Comparison of ENCODE assay signal across 24 cellular contexts in genomic region chr13:28177327-28177726, GRCh38.
"Had no signal": no experiment of that assay in that cellular context is flagged by ENCODE, and none has a peak within 500 bp of the region (broad histone marks: within the 10 kb centered on the region; RNA-seq: fewer than 3 reads in every experiment).

No MANE protein-coding gene starts in this region.

- H3K27ac ChIP-seq: ascending aorta, breast epithelium, cardiac muscle cell, coronary artery, dorsolateral prefrontal cortex had no signal

- H3K4me3 ChIP-seq: ascending aorta, breast epithelium, cardiac muscle cell, coronary artery, dorsolateral prefrontal cortex had no signal

- H3K9me3 ChIP-seq: ascending aorta, breast epithelium had no signal

- DNase-seq: activated CD4-positive, alpha-beta memory T cell treated with anti-CD3 and anti-CD28 coated beads, Interleukin-2, amount 10 ng/mL, durations not matched to agents 7 days and 5 days; activated CD4-positive, alpha-beta T cell treated with anti-CD3 and anti-CD28 coated beads for 1 hour; activated CD4-positive, alpha-beta T cell treated with anti-CD3 and anti-CD28 coated beads for 4 hours; activated CD4-positive, alpha-beta T cell treated with anti-CD3 and anti-CD28 coated beads, Interleukin-2, amount 10 ng/mL, durations not matched to agents 7 days and 5 days; activated CD4-positive, alpha-beta T cell treated with anti-CD3 and anti-CD28 coated beads, Interleukin-2, amount 50 U/mL, for 4 hours; activated effector memory CD4-positive, alpha-beta T cell treated with anti-CD3 and anti-CD28 coated beads, Interleukin-2, amount 50 U/mL, for 16 hours; activated naive CD4-positive, alpha-beta T cell treated with anti-CD3 and anti-CD28 coated beads for 36 hours; activated naive CD8-positive, alpha-beta T cell treated with anti-CD3 and anti-CD28 coated beads, Interleukin-2, amount 10 ng/mL, durations not matched to agents 7 days and 5 days; activated T-cell treated with anti-CD3 and anti-CD28 coated beads, Interleukin-2, amount 50 U/mL, for 4 hours; central memory CD4-positive, alpha-beta T cell; dorsolateral prefrontal cortex; effector memory CD4-positive, alpha-beta T cell; endodermal cell; foreskin fibroblast; head of caudate nucleus; T-helper 1 cell; T-helper 2 cell had no signal

- ATAC-seq: activated naive CD4-positive, alpha-beta T cell treated with anti-CD3 and anti-CD28 coated beads, Interleukin-2, amount 50 U/mL, for 72 hours; activated T-cell treated with anti-CD3 and anti-CD28 coated beads, Interleukin-2, amount 50 U/mL, for 4 hours; esophagus mucosa; WTC11 had no signal

- H3K36me3 ChIP-seq: breast epithelium had no signal

- H3K4me1 ChIP-seq: ascending aorta, breast epithelium had no signal

- H3K27me3 ChIP-seq: ascending aorta, breast epithelium, cardiac muscle cell, dorsolateral prefrontal cortex had no signal
